In the genomic region with DNA sequence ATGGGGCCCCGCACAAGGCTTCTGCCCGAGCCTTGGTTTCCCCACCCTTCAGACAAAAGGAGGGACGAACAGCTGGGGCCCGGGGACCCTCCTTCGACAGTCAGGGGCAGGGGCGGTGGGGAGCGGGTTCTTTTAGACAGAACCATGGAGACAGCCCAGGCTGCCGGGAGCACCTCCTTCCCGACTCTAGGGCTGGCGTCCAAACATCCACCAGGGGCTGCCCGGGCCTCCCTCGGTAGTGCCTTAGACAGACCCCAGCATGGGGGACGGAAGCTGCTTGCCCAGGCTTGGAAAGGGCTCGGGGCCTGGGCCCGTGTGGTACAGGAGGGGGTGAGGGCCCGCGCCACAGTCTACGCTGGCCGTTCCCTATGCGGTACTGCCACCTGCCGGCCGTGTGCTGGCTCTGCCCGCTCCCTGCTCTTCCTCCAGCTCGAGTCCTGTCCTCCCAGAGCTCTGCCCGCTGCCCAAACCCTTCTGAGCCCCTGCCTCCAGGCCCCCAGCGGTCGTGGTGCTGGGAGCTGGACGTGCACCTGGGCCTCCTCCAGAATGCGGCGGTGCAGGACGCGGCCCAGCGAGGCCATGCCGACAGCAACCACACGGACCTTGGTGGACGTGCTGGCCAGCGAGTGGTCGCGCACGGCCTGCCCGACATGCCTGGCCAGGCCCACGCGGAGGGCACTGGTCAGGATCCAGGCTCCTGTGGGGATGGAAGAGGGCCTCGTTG, we compare ENCODE assay signal across 8 cellular contexts. TPM values are rescaled to one million over a fixed set of nuclear protein-coding genes. Genes with fewer than 3 reads are reported as not detected.
DNase-seq lines count a peak whose midpoint lies in the region; ATAC-seq and TF ChIP-seq lines count a peak whose summit lies in the region.

No MANE protein-coding gene starts in this region.

- peaks cover 10% of the 10 kb centered on the region for H3K27me3 ChIP-seq in neutrophil

- H3K9me3 ChIP-seq in neutrophil, result no peaks in the 10 kb centered on the region

- H3K36me3 Mint-ChIP-seq in activated T-helper 17 cell treated with anti-CD3 and anti-CD28 coated beads, Interleukin-2, amount 50 U/mL, for 72 hours (ENCODE audit: low read depth), result no peaks in the 10 kb centered on the region

- no peaks in the 10 kb centered on the region for H3K27me3 Mint-ChIP-seq in activated T-helper 17 cell treated with anti-CD3 and anti-CD28 coated beads, Interleukin-2, amount 50 U/mL, for 72 hours

- peaks cover 0 to 12% of the 10 kb centered on the region in 2 experiments for H3K4me1 ChIP-seq in neutrophil (ENCODE audit: control insufficient read depth in 1 of 2, insufficient read depth in 1 of 2, low read depth in 1 of 2, low read length in 1 of 2)

- H3K9me3 Mint-ChIP-seq in activated T-helper 17 cell treated with anti-CD3 and anti-CD28 coated beads, Interleukin-2, amount 50 U/mL, for 72 hours, result no peaks in the 10 kb centered on the region

- H3K4me3 ChIP-seq in fibroblast of villous mesenchyme (ENCODE audit: low read depth, low read length) (no peak overlapping the region), neutrophil (ENCODE audit: low read depth in 1 of 2, low read length in 1 of 2) (no peak overlapping the region)

- no peak overlapping the region for H3K27ac Mint-ChIP-seq in activated T-helper 17 cell treated with anti-CD3 and anti-CD28 coated beads, Interleukin-2, amount 50 U/mL, for 72 hours

- H3K27ac ChIP-seq in neutrophil, result no peak overlapping the region

- no peaks in the 10 kb centered on the region for H3K36me3 ChIP-seq in neutrophil

- H3K4me1 Mint-ChIP-seq in activated T-helper 17 cell treated with anti-CD3 and anti-CD28 coated beads, Interleukin-2, amount 50 U/mL, for 72 hours, result no peaks in the 10 kb centered on the region

- TF ChIP-seq CTCF in fibroblast of villous mesenchyme (IDR thresholded peaks at IDR 0.05; ENCODE audit: insufficient read depth, low read depth, low read length) (peak; percentile 90), neutrophil (IDR thresholded peaks at IDR 0.05) (peak; percentile 90)

- peak; percentile 57 for DNase-seq in DMS79 treated with DMSO at 0.1 percent for 48 hours (lab: John Stamatoyannopoulos, UW)
- no peak for DNase-seq in DMS79 (lab: John Stamatoyannopoulos, UW)
- DNase-seq in Kasumi-1 (lab: John Stamatoyannopoulos, UW), result peak; percentile 80 to 85
- DNase-seq in RKO (ENCODE audit: low spot score), result peak; percentile 82
- peak; percentile 62 for DNase-seq in fibroblast of villous mesenchyme (ENCODE audit: low read depth)
- peak; percentile 26 for DNase-seq in stromal cell of bone marrow (ENCODE audit: low read depth)

- peak; percentile 93 for ATAC-seq in activated T-helper 17 cell treated with anti-CD3 and anti-CD28 coated beads, Interleukin-2, amount 50 U/mL, for 72 hours (replicated peaks)

- no peak overlapping the region for H3K4me3 Mint-ChIP-seq in activated T-helper 17 cell treated with anti-CD3 and anti-CD28 coated beads, Interleukin-2, amount 50 U/mL, for 72 hours

RNA-seq across cellular contexts. Expression of a gene that starts 20.1 kb away (rescaled TPM):
- 10 to 100 TPM; 19.7 to 58.7 TPM for total RNA-seq in activated T-helper 17 cell treated with anti-CD3 and anti-CD28 coated beads, Interleukin-2, amount 50 U/mL, for 72 hours
- total RNA-seq in fibroblast of villous mesenchyme, result 54.8 and 58.6 TPM in 2 replicates

RNA-seq across cellular contexts. Expression of a gene that starts 23.6 kb away (rescaled TPM):
- total RNA-seq in activated T-helper 17 cell treated with anti-CD3 and anti-CD28 coated beads, Interleukin-2, amount 50 U/mL, for 72 hours, result not detected
- not detected in 2 replicates for total RNA-seq in fibroblast of villous mesenchyme

RNA-seq across cellular contexts. Expression of a gene that starts 24.1 kb away (rescaled TPM):
- 1 to 10 TPM; 7.0 to 9.7 TPM for total RNA-seq in activated T-helper 17 cell treated with anti-CD3 and anti-CD28 coated beads, Interleukin-2, amount 50 U/mL, for 72 hours
- not detected in 2 replicates for total RNA-seq in fibroblast of villous mesenchyme

RNA-seq across cellular contexts. Expression of a gene that starts 43.6 kb away (rescaled TPM):
- 100 to 1,000 TPM; 147 to 170 TPM for total RNA-seq in activated T-helper 17 cell treated with anti-CD3 and anti-CD28 coated beads, Interleukin-2, amount 50 U/mL, for 72 hours
- 220 and 257 TPM in 2 replicates for total RNA-seq in fibroblast of villous mesenchyme
